22 cellular contexts compared by ENCODE assay signal in the genomic region with DNA sequence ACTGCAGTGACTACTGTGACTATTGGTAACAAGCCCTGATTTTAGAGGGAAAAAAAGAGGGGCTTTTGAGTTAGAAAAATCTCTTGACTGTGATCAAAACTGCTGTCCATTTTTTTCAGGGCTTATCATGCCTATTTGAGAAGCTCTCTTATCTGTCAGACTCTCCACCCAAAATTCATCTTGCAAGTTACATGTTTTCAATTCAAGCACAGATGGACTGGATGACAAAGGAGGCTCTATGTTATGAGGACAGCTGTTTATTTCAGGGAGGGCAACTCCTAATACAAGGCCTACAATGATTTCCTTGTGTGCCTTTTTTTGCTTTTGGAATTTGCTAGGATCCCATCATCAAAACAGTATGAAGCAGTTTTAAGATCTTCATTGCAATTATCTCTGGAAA. TPM values are rescaled to one million over a fixed set of nuclear protein-coding genes. Genes with fewer than 3 reads are reported as not detected.
DNase-seq lines count a peak whose midpoint lies in the region; ATAC-seq and TF ChIP-seq lines count a peak whose summit lies in the region.
"Had no signal": no experiment of that assay in that cellular context is flagged by ENCODE, and none has a peak within 500 bp of the region (broad histone marks: within the 10 kb centered on the region; RNA-seq: fewer than 3 reads in every experiment).

No MANE protein-coding gene starts in this region.

- no peak for TF ChIP-seq POLR2A in sigmoid colon (IDR thresholded peaks at IDR 0.05)

- TF ChIP-seq EP300 in sigmoid colon (IDR thresholded peaks at IDR 0.05), result no peak

- no peaks in the 10 kb centered on the region for H3K9me3 ChIP-seq in sigmoid colon
- H3K9me3 ChIP-seq: body of pancreas, esophagus squamous epithelium, Peyer's patch, tibial artery had no signal

- TF ChIP-seq CTCF in dorsolateral prefrontal cortex (IDR thresholded peaks at IDR 0.05 in 54 of 56, conservative IDR thresholded peaks at IDR 0.05 in 2 of 56; ENCODE audit: low read depth in 1 of 56, partially characterized antibody in 56 of 56) (peak in 6 of 56 donors; percentile 5 to 26 (median 14)), sigmoid colon (IDR thresholded peaks at IDR 0.05) (no peak)

- H3K27ac ChIP-seq in dorsolateral prefrontal cortex, result peak overlapping the region; percentile 14 to 99 (median 92)
- peak overlapping the region in 3 of 4 donors; percentile 21 to 81 (median 68) for H3K27ac ChIP-seq in sigmoid colon
- H3K27ac ChIP-seq: body of pancreas, esophagus squamous epithelium, Peyer's patch, tibial artery had no signal

- H3K27me3 ChIP-seq in dorsolateral prefrontal cortex, result no peaks in the 10 kb centered on the region
- no peaks in the 10 kb centered on the region for H3K27me3 ChIP-seq in sigmoid colon
- H3K27me3 ChIP-seq: body of pancreas, Peyer's patch, tibial artery had no signal

- H3K4me3 ChIP-seq in dorsolateral prefrontal cortex (peak overlapping the region in 19 of 59 donors; percentile 0 to 39 (median 8)), sigmoid colon (no peak overlapping the region)
- H3K4me3 ChIP-seq: body of pancreas, esophagus squamous epithelium, lung, Peyer's patch, tibial artery had no signal

- intact Hi-C loops in dorsolateral prefrontal cortex (cut with DNase I) (loop anchor here (2.0 to 10.0 kb wide), 2 partner anchors 36 to 478 kb away; no protein-coding TSS in a partner anchor), sigmoid colon (cut with DNase I) (loop anchor here (5.0 kb wide), 1 partner anchor 36 kb away; the partner anchor contains the start of gene USP47)

- peaks cover 0 to 41% (median 31%) of the 10 kb centered on the region in 4 donors for H3K4me1 ChIP-seq in sigmoid colon
- H3K4me1 ChIP-seq: body of pancreas, esophagus squamous epithelium, Peyer's patch had no signal

- no peaks in the 10 kb centered on the region for H3K36me3 ChIP-seq in sigmoid colon
- H3K36me3 ChIP-seq: esophagus squamous epithelium, Peyer's patch, tibial artery had no signal

- DNase-seq in LHCN-M2 (ENCODE audit: low read depth) (peak; percentile 16), dorsolateral prefrontal cortex (no peak), medulla oblongata (ENCODE audit: extremely low spot score) (peak; percentile 88), sigmoid colon (no peak), D341Med (ENCODE audit: low spot score) (no peak), activated gamma-delta T cell treated with Interleukin-2 at 50 U/mL for 16 hours (no peak)
- DNase-seq: activated CD4-positive, alpha-beta T cell treated with anti-CD3 and anti-CD28 coated beads, Interleukin-2, amount 50 U/mL, for 1 hour; activated naive CD8-positive, alpha-beta T cell treated with anti-CD3 and anti-CD28 coated beads, Interleukin-2, amount 50 U/mL, for 24 hours; body of pancreas; effector memory CD8-positive, alpha-beta T cell; EL; esophagus squamous epithelium; KBM-7; NCI-H1436; NCI-H510A treated with DMSO at 0.1 percent for 48 hours; Peyer's patch; stimulated activated CD4-positive, alpha-beta T cell treated with anti-CD3 and anti-CD28 coated beads, Interleukin-4, amount 100 ng/mL, for 24 hours; stimulated activated naive CD4-positive, alpha-beta T cell; tibial artery had no signal

- ATAC-seq in HG03457 (IDR thresholded peaks at IDR 0.05; ENCODE audit: unreplicated experiment), result no peak
- ATAC-seq in GM21526 (IDR thresholded peaks at IDR 0.05; ENCODE audit: low FRiP score, unreplicated experiment), result no peak
- ATAC-seq: activated naive CD8-positive, alpha-beta T cell treated with anti-CD3 and anti-CD28 coated beads, Interleukin-2, amount 50 U/mL, for 24 hours; body of pancreas; effector memory CD8-positive, alpha-beta T cell had no signal

RNA-seq across cellular contexts. Expression of gene USP47, which starts 35.2 kb away (rescaled TPM):
- total RNA-seq in LHCN-M2 (2014; rRNA removed) (34.9 and 47.8 TPM in 2 replicates), dorsolateral prefrontal cortex (10 to 100 TPM; 49.7 to 92.3 (median 69.2) TPM), sigmoid colon (100 to 1,000 TPM in 3 of 4 donors, 10 to 100 TPM in 1; 84.9 to 105 (median 103) TPM)
- 13.4 TPM for polyA plus RNA-seq in LHCN-M2 (2012)
- 10 to 100 TPM; 10.6 to 21.3 (median 17.4) TPM for polyA plus RNA-seq in sigmoid colon

Comparison
In these comparisons a context has a peak if more than half of its experiments do, and no peak if none do; other contexts are left out.
1. DNase-seq: peak in LHCN-M2 (single experiment) and medulla oblongata (single experiment); none in dorsolateral prefrontal cortex (0 of 10), sigmoid colon (single experiment), D341Med (single experiment) and activated gamma-delta T cell treated with Interleukin-2 at 50 U/mL for 16 hours (single experiment).